ENCODE assay signal across 8 cellular contexts in the genomic region with DNA sequence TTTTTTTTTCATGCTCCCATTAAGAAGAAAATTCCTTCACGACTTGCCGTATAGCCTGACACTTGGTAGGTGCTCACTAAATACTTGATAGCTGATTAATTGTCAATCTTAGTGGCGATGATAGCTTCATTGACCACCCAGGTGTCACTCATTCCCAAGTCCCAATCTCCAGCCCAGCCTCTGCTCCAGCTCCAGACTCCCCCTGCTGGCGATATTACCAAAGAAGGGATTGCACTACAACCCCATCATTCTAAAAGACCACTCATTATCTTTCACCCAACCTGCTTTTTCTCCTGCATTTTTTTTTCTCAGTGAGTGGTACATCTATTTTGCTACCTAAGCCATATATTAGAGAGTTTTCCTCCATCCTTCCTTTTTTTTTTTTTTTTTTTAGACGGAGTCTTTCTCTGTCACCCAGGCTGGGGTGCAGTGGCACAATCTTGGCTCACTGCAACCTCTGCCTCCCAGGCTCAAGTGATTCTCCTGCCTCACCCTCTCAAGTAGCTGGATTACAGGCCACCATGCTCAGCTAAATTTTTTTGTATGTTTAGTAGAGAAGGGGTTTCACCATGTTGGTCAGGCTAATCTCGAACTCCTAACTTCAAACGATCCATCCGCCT. TPM values are rescaled to one million over a fixed set of nuclear protein-coding genes. Genes with fewer than 3 reads are reported as not detected.
DNase-seq lines count a peak whose midpoint lies in the region; ATAC-seq and TF ChIP-seq lines count a peak whose summit lies in the region.

No MANE protein-coding gene starts in this region.

- H3K36me3 ChIP-seq in OCI-LY3 (replicated peaks; ENCODE audit: low read depth, low read length): no peaks in the 10 kb centered on the region

- H3K4me1 Mint-ChIP-seq in activated naive CD4-positive, alpha-beta T cell treated with anti-CD3 and anti-CD28 coated beads, Interleukin-2, amount 10 ng/mL, durations not matched to agents 7 days and 5 days: no peaks in the 10 kb centered on the region
- no peaks in the 10 kb centered on the region for H3K4me1 Mint-ChIP-seq in activated T-helper 1 cell treated with anti-CD3 and anti-CD28 coated beads, Interleukin-12 subunit alpha, Interleukin-12 subunit beta, Interleukin-2, Interleukin-4 antibody, amounts not matched to agents 30 ng/mL and 10 ng/mL and 1 ng/mL, durations not matched to agents 14 hours and 24 hours and 36 hours (ENCODE audit: low read depth)

- peaks cover 12% of the 10 kb centered on the region; the same call in 1 of the 2 replicates for H3K27me3 ChIP-seq in OCI-LY3 (ENCODE audit: low read depth, low read length)

- no peaks in the 10 kb centered on the region for H3K79me2 ChIP-seq in OCI-LY3 (ENCODE audit: low read length)

- H3K9me3 ChIP-seq in OCI-LY3 (ENCODE audit: insufficient read depth, low read length): no peaks in the 10 kb centered on the region

- DNase-seq in SIG-M5 treated with dmso at 0.1 percent for 504 hours (lab: John Stamatoyannopoulos, UW; ENCODE audit: unreplicated experiment) (peak; percentile 34), SIG-M5 (lab: John Stamatoyannopoulos, UW) (no peak), left ventricle myocardium superior (no peak)
- DNase-seq in activated naive CD4-positive, alpha-beta T cell treated with anti-CD3 and anti-CD28 coated beads, Interleukin-2, amount 10 ng/mL, durations not matched to agents 7 days and 5 days: peak; percentile 36
- DNase-seq in stimulated activated CD4-positive, alpha-beta T cell treated with anti-CD3 and anti-CD28 coated beads, Interleukin-12 subunit alpha, Interleukin-12 subunit beta, amount 100 ng/mL, for 48 hours (ENCODE audit: low read depth in 2 of 3, low spot score in 1 of 3): peak in 2 of 3 donors; percentile 24 to 38
- no peak for DNase-seq in activated T-helper 1 cell treated with anti-CD3 and anti-CD28 coated beads, Interleukin-12 subunit alpha, Interleukin-12 subunit beta, Interleukin-2, Interleukin-4 antibody, amounts not matched to agents 30 ng/mL and 10 ng/mL and 1 ng/mL, durations not matched to agents 14 hours and 24 hours and 36 hours (ENCODE audit: low spot score)

- H3K27ac ChIP-seq in OCI-LY3 (ENCODE audit: low read length): no peak overlapping the region

- no peak overlapping the region for H3K4me3 ChIP-seq in OCI-LY3 (ENCODE audit: low read length)

- TF ChIP-seq CTCF in OCI-LY3 (IDR thresholded peaks at IDR 0.05; ENCODE audit: low read depth, low read length): peak; percentile 68

- no peaks in the 10 kb centered on the region for H3K4me1 ChIP-seq in OCI-LY3 (ENCODE audit: low read length)

- no peak overlapping the region for H3K9ac ChIP-seq in OCI-LY3 (ENCODE audit: low read length)

- no peaks in the 10 kb centered on the region for H3K36me3 Mint-ChIP-seq in activated naive CD4-positive, alpha-beta T cell treated with anti-CD3 and anti-CD28 coated beads, Interleukin-2, amount 10 ng/mL, durations not matched to agents 7 days and 5 days
- H3K36me3 Mint-ChIP-seq in activated T-helper 1 cell treated with anti-CD3 and anti-CD28 coated beads, Interleukin-12 subunit alpha, Interleukin-12 subunit beta, Interleukin-2, Interleukin-4 antibody, amounts not matched to agents 30 ng/mL and 10 ng/mL and 1 ng/mL, durations not matched to agents 14 hours and 24 hours and 36 hours (ENCODE audit: low read depth): no peaks in the 10 kb centered on the region

- H3K4me3 Mint-ChIP-seq in activated naive CD4-positive, alpha-beta T cell treated with anti-CD3 and anti-CD28 coated beads, Interleukin-2, amount 10 ng/mL, durations not matched to agents 7 days and 5 days: no peak overlapping the region
- no peak overlapping the region for H3K4me3 Mint-ChIP-seq in activated T-helper 1 cell treated with anti-CD3 and anti-CD28 coated beads, Interleukin-12 subunit alpha, Interleukin-12 subunit beta, Interleukin-2, Interleukin-4 antibody, amounts not matched to agents 30 ng/mL and 10 ng/mL and 1 ng/mL, durations not matched to agents 14 hours and 24 hours and 36 hours

- H3K9me3 Mint-ChIP-seq in activated naive CD4-positive, alpha-beta T cell treated with anti-CD3 and anti-CD28 coated beads, Interleukin-2, amount 10 ng/mL, durations not matched to agents 7 days and 5 days: no peaks in the 10 kb centered on the region
- no peaks in the 10 kb centered on the region for H3K9me3 Mint-ChIP-seq in activated T-helper 1 cell treated with anti-CD3 and anti-CD28 coated beads, Interleukin-12 subunit alpha, Interleukin-12 subunit beta, Interleukin-2, Interleukin-4 antibody, amounts not matched to agents 30 ng/mL and 10 ng/mL and 1 ng/mL, durations not matched to agents 14 hours and 24 hours and 36 hours

- H2AFZ ChIP-seq in OCI-LY3 (ENCODE audit: low read depth, low read length): no peak overlapping the region

- H3K27ac Mint-ChIP-seq in activated naive CD4-positive, alpha-beta T cell treated with anti-CD3 and anti-CD28 coated beads, Interleukin-2, amount 10 ng/mL, durations not matched to agents 7 days and 5 days: no peak overlapping the region
- no peak overlapping the region for H3K27ac Mint-ChIP-seq in activated T-helper 1 cell treated with anti-CD3 and anti-CD28 coated beads, Interleukin-12 subunit alpha, Interleukin-12 subunit beta, Interleukin-2, Interleukin-4 antibody, amounts not matched to agents 30 ng/mL and 10 ng/mL and 1 ng/mL, durations not matched to agents 14 hours and 24 hours and 36 hours

- intact Hi-C loops in left ventricle myocardium superior (cut with micrococcal nuclease): no loop called here
- intact Hi-C loops in activated T-helper 1 cell treated with anti-CD3 and anti-CD28 coated beads, Interleukin-12 subunit alpha, Interleukin-12 subunit beta, Interleukin-2, Interleukin-4 antibody, amounts not matched to agents 30 ng/mL and 10 ng/mL and 1 ng/mL, durations not matched to agents 14 hours and 24 hours and 36 hours (cut with micrococcal nuclease): loop anchor here (1.0 to 5.0 kb wide), 4 partner anchors 202 to 279 kb away; no protein-coding TSS in a partner anchor

- peak; percentile 57 for ATAC-seq in HG03159 (IDR thresholded peaks at IDR 0.05; ENCODE audit: unreplicated experiment)
- peak; percentile 66 for ATAC-seq in left ventricle myocardium superior

- peaks cover 13% of the 10 kb centered on the region for H3K27me3 Mint-ChIP-seq in activated naive CD4-positive, alpha-beta T cell treated with anti-CD3 and anti-CD28 coated beads, Interleukin-2, amount 10 ng/mL, durations not matched to agents 7 days and 5 days
- peaks cover 12% of the 10 kb centered on the region for H3K27me3 Mint-ChIP-seq in activated T-helper 1 cell treated with anti-CD3 and anti-CD28 coated beads, Interleukin-12 subunit alpha, Interleukin-12 subunit beta, Interleukin-2, Interleukin-4 antibody, amounts not matched to agents 30 ng/mL and 10 ng/mL and 1 ng/mL, durations not matched to agents 14 hours and 24 hours and 36 hours (ENCODE audit: insufficient read depth)

- no peak overlapping the region for H3K4me2 ChIP-seq in OCI-LY3 (ENCODE audit: low read length)

- CTCF ChIA-PET in activated naive CD4-positive, alpha-beta T cell treated with anti-CD3 and anti-CD28 coated beads, Interleukin-2, amount 10 ng/mL, durations not matched to agents 7 days and 5 days (lab: Charles Lee): interaction anchor here (0.7 to 3.9 kb wide), 21 partner anchors 8 to 448 kb away, joined by 3 to 30 read pairs (median 4); partner anchors contain the start of gene COMMD2

- no peaks in the 10 kb centered on the region for H4K20me1 ChIP-seq in OCI-LY3 (ENCODE audit: insufficient read depth, low read length)

RNA-seq across cellular contexts. Expression of gene COMMD2, which starts 19.5 kb away (rescaled TPM):
- 16.8 TPM for total RNA-seq in left ventricle myocardium superior
- 44.2 and 44.8 TPM in 2 replicates for total RNA-seq in activated T-helper 1 cell treated with anti-CD3 and anti-CD28 coated beads, Interleukin-12 subunit alpha, Interleukin-12 subunit beta, Interleukin-2, Interleukin-4 antibody, amounts not matched to agents 30 ng/mL and 10 ng/mL and 1 ng/mL, durations not matched to agents 14 hours and 24 hours and 36 hours

RNA-seq across cellular contexts. Expression of gene ANKUB1, which starts 20.6 kb away (rescaled TPM):
- not detected for total RNA-seq in left ventricle myocardium superior
- total RNA-seq in activated T-helper 1 cell treated with anti-CD3 and anti-CD28 coated beads, Interleukin-12 subunit alpha, Interleukin-12 subunit beta, Interleukin-2, Interleukin-4 antibody, amounts not matched to agents 30 ng/mL and 10 ng/mL and 1 ng/mL, durations not matched to agents 14 hours and 24 hours and 36 hours: not detected in 2 replicates

RNA-seq across cellular contexts. Expression of gene RNF13, which starts 41.3 kb away (rescaled TPM):
- 51.2 TPM for total RNA-seq in left ventricle myocardium superior
- total RNA-seq in activated T-helper 1 cell treated with anti-CD3 and anti-CD28 coated beads, Interleukin-12 subunit alpha, Interleukin-12 subunit beta, Interleukin-2, Interleukin-4 antibody, amounts not matched to agents 30 ng/mL and 10 ng/mL and 1 ng/mL, durations not matched to agents 14 hours and 24 hours and 36 hours: 41.1 and 41.6 TPM in 2 replicates

Comparison
In these comparisons a context has a peak if more than half of its experiments do, and no peak if none do; other contexts are left out.
1. DNase-seq: peak in SIG-M5 treated with dmso at 0.1 percent for 504 hours (single experiment), activated naive CD4-positive, alpha-beta T cell treated with anti-CD3 and anti-CD28 coated beads, Interleukin-2, amount 10 ng/mL, durations not matched to agents 7 days and 5 days (single experiment) and stimulated activated CD4-positive, alpha-beta T cell treated with anti-CD3 and anti-CD28 coated beads, Interleukin-12 subunit alpha, Interleukin-12 subunit beta, amount 100 ng/mL, for 48 hours (2 of 3); none in SIG-M5 (single experiment), left ventricle myocardium superior (single experiment) and activated T-helper 1 cell treated with anti-CD3 and anti-CD28 coated beads, Interleukin-12 subunit alpha, Interleukin-12 subunit beta, Interleukin-2, Interleukin-4 antibody, amounts not matched to agents 30 ng/mL and 10 ng/mL and 1 ng/mL, durations not matched to agents 14 hours and 24 hours and 36 hours (single experiment).